In genomic region chr17:73231363-73231762, GRCh38 we compare ENCODE assay signal across 8 cellular contexts. TPM values are rescaled to one million over a fixed set of nuclear protein-coding genes. Genes with fewer than 3 reads are reported as not detected.
A peak's percentile ranks its signal among the peaks of the same experiment; 100 is the strongest.
DNase-seq lines count a peak whose midpoint lies in the region; ATAC-seq and TF ChIP-seq lines count a peak whose summit lies in the region.

No MANE protein-coding gene starts in this region.

- peaks cover 63% of the 10 kb centered on the region for H3K4me1 Mint-ChIP-seq in activated T-cell treated with anti-CD3 and anti-CD28 coated beads, Interleukin-2, amount 50 U/mL, for 72 hours (ENCODE audit: low read depth)

- peak overlapping the region; percentile 86 to 93 for H3K4me3 Mint-ChIP-seq in activated T-cell treated with anti-CD3 and anti-CD28 coated beads, Interleukin-2, amount 50 U/mL, for 72 hours

- H3K4me3 ChIP-seq in right atrium auricular region = peak overlapping the region; percentile 99 to 100
- peak overlapping the region; percentile 82 to 99 (median 94) for H3K4me3 ChIP-seq in sigmoid colon

- TF ChIP-seq POLR2A in sigmoid colon (IDR thresholded peaks at IDR 0.05) = no peak

- no peaks in the 10 kb centered on the region for H3K9me3 Mint-ChIP-seq in activated T-cell treated with anti-CD3 and anti-CD28 coated beads, Interleukin-2, amount 50 U/mL, for 72 hours

- TF ChIP-seq CTCF in C4-2B (conservative IDR thresholded peaks at IDR 0.05) (no peak), right atrium auricular region (IDR thresholded peaks at IDR 0.05) (no peak), sigmoid colon (IDR thresholded peaks at IDR 0.05) (no peak)

- H3K27me3 ChIP-seq in right atrium auricular region = no peaks in the 10 kb centered on the region
- no peaks in the 10 kb centered on the region for H3K27me3 ChIP-seq in sigmoid colon

- no peak for TF ChIP-seq EP300 in sigmoid colon (IDR thresholded peaks at IDR 0.05)

- WGBS in sigmoid colon, 2 donors = 1 to 2% methylated on average over 21 of the region's 21 CpGs

- H3K9me3 ChIP-seq in right atrium auricular region (no peaks in the 10 kb centered on the region), sigmoid colon (no peaks in the 10 kb centered on the region)

- intact Hi-C loops in sigmoid colon (cut with DNase I) = loop anchor here (10.0 kb wide), 1 partner anchor 507 kb away; no protein-coding TSS in a partner anchor

- peaks cover 8 to 18% of the 10 kb centered on the region in 2 donors for H3K36me3 Mint-ChIP-seq in activated T-cell treated with anti-CD3 and anti-CD28 coated beads, Interleukin-2, amount 50 U/mL, for 72 hours (ENCODE audit: insufficient read depth in 2 of 2)

- H3K27ac Mint-ChIP-seq in activated T-cell treated with anti-CD3 and anti-CD28 coated beads, Interleukin-2, amount 50 U/mL, for 72 hours = peak overlapping the region; percentile 91

- H3K27me3 Mint-ChIP-seq in activated T-cell treated with anti-CD3 and anti-CD28 coated beads, Interleukin-2, amount 50 U/mL, for 72 hours (ENCODE audit: low read depth) = no peaks in the 10 kb centered on the region

- ATAC-seq in activated T-cell treated with anti-CD3 and anti-CD28 coated beads, Interleukin-2, amount 50 U/mL, for 72 hours (replicated peaks in 1 of 2) = no peak
- ATAC-seq in GM21447 (IDR thresholded peaks at IDR 0.05; ENCODE audit: unreplicated experiment) (no peak), HG03457 (IDR thresholded peaks at IDR 0.05; ENCODE audit: unreplicated experiment) (no peak)

- H3K27ac ChIP-seq in C4-2B (peak overlapping the region; percentile 91), right atrium auricular region (peak overlapping the region; percentile 90 to 94), sigmoid colon (peak overlapping the region; percentile 80 to 91 (median 88))

- peaks cover 0 to 51% of the 10 kb centered on the region in 2 donors for H3K4me1 ChIP-seq in right atrium auricular region
- H3K4me1 ChIP-seq in sigmoid colon = peaks cover 0 to 56% (median 49%) of the 10 kb centered on the region in 4 donors

- peak; percentile 13 for DNase-seq in HK-2 (ENCODE audit: unreplicated experiment)
- DNase-seq in activated T-cell treated with anti-CD3 and anti-CD28 coated beads, Interleukin-2, amount 50 U/mL, for 72 hours = no peak
- DNase-seq in right atrium auricular region (ENCODE audit: low spot score) = no peak
- no peak for DNase-seq in sigmoid colon
- no peak for DNase-seq in NCI-H446 (lab: John Stamatoyannopoulos, UW)

- H3K36me3 ChIP-seq in right atrium auricular region = peaks cover 12% of the 10 kb centered on the region
- H3K36me3 ChIP-seq in sigmoid colon = peaks cover 0 to 15% (median 2%) of the 10 kb centered on the region in 4 donors

RNA-seq across cellular contexts. Expression of gene CPSF4L, which starts 30.3 kb away (rescaled TPM):
- total RNA-seq in activated T-cell treated with anti-CD3 and anti-CD28 coated beads, Interleukin-2, amount 50 U/mL, for 72 hours = not detected
- total RNA-seq in right atrium auricular region (not detected), sigmoid colon (not detected)
- polyA plus RNA-seq in sigmoid colon = not detected

RNA-seq across cellular contexts. Expression of gene COG1, which starts 38.5 kb away (rescaled TPM):
- total RNA-seq in activated T-cell treated with anti-CD3 and anti-CD28 coated beads, Interleukin-2, amount 50 U/mL, for 72 hours = 10 to 100 TPM; 36.2 to 37.1 TPM
- total RNA-seq in right atrium auricular region (10 to 100 TPM; 17.3 to 21.3 TPM), sigmoid colon (10 to 100 TPM; 18.5 to 33.5 (median 23.1) TPM)
- polyA plus RNA-seq in sigmoid colon = 10 to 100 TPM; 17.5 to 19.2 (median 18.0) TPM
